In the genomic region with DNA sequence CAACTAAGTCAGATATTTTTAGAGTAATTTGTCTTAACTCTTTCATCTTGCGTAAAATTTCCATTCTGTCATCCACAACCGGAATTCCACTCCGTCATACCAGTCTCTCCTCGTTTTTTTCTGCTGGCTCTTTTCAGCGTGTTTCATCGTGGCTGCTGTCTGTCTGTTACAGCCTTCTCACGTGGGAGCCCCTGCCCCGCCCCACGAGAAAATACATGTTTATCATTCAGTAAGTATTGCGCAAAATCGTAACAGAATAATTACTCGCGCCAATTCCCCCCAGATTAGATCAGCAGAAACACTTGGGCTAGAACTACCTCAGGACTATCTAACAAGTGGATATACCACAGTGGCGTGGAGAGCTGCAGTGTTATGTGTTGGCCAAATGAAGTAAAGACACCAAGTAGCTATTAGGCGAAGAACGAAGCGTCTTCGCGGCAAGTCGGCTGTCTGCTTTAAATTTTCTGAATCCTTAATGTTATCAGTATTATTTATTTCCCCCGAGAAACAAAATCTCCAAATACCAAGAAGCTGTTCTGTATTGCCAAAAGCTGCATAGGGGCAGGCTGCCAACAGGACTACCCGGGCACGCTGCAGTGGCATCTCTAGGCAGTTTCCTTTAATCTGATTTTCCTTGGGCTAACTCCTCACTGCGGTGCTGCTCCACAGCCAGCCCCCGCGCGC, we compare ENCODE assay signal across 9 cellular contexts. TPM values are rescaled to one million over a fixed set of nuclear protein-coding genes. Genes with fewer than 3 reads are reported as not detected.
DNase-seq lines count a peak whose midpoint lies in the region; ATAC-seq, FAIRE-seq and TF ChIP-seq lines count a peak whose summit lies in the region.
"Had no signal": no experiment of that assay in that cellular context is flagged by ENCODE, and none has a peak within 500 bp of the region (broad histone marks: within the 10 kb centered on the region; RNA-seq: fewer than 3 reads in every experiment).

No MANE protein-coding gene starts in this region.

- no peak for TF ChIP-seq RAD21 in H1 (IDR thresholded peaks at IDR 0.05 in 1 of 2, conservative IDR thresholded peaks at IDR 0.05 in 1 of 2; ENCODE audit: low read depth in 2 of 2, low read length in 2 of 2)

- H3K4me2 ChIP-seq in H1 (ENCODE audit: insufficient read depth in 1 of 2, low read depth in 2 of 2, low read length in 2 of 2), result peak overlapping the region; percentile 77 to 95

- POLR2A ChIA-PET in H1 (lab: Charles Lee; ENCODE audit: partially characterized antibody), result interaction anchor here (1.0 to 3.0 kb wide), 13 partner anchors 8 to 61 kb away, joined by 3 to 22 read pairs (median 5); partner anchors contain the start of gene MLLT3

- no peak overlapping the region for H3K18ac ChIP-seq in H1 (ENCODE audit: extremely low read depth, low read length)

- no peak overlapping the region for H3K27ac ChIP-seq in H1 (ENCODE audit: low read depth, low read length)

- H3K79me2 ChIP-seq in H1 (ENCODE audit: control insufficient read depth in 1 of 2, insufficient read depth in 2 of 2, low read length in 2 of 2), result peaks cover 0 to 36% of the 10 kb centered on the region in 2 experiments; a peak in 2 of 4 replicates

- H3K4me3 ChIP-seq in NB4 (ENCODE audit: low read depth, low read length), result peak overlapping the region; percentile 81
- peak overlapping the region; percentile 55 to 73 (median 67) for H3K4me3 ChIP-seq in H1 (ENCODE audit: extremely low read depth in 1 of 4, insufficient read depth in 2 of 4, low read depth in 3 of 4, low read length in 4 of 4)
- peak overlapping the region; percentile 81 for H3K4me3 ChIP-seq in mucosa of descending colon

- H2BK120ac ChIP-seq in H1 (replicated peaks; ENCODE audit: low read depth, low read length), result no peak overlapping the region

- ATAC-seq in GM21825 (IDR thresholded peaks at IDR 0.05; ENCODE audit: unreplicated experiment) (peak; percentile 8), mucosa of descending colon (peak; percentile 3)

- CTCF ChIA-PET in H1 (lab: Charles Lee; ENCODE audit: partially characterized antibody), result interaction anchor here (0.6 to 1.5 kb wide), 5 partner anchors 8 to 158 kb away, joined by 3 to 4 read pairs (median 3); no protein-coding TSS in a partner anchor

- H2AK5ac ChIP-seq in H1 (ENCODE audit: low read depth, low read length), result no peak overlapping the region

- no peak overlapping the region for H2BK5ac ChIP-seq in H1 (ENCODE audit: low read depth, low read length)

- no peak overlapping the region for H4K8ac ChIP-seq in H1 (ENCODE audit: extremely low read depth, insufficient read depth, low read length)

- H3K36me3 ChIP-seq in H1 (ENCODE audit: control insufficient read depth in 2 of 4, insufficient read depth in 4 of 4, low read length in 3 of 4) (no peaks in the 10 kb centered on the region), mucosa of descending colon (ENCODE audit: low read depth) (no peaks in the 10 kb centered on the region)

- no peak overlapping the region for H2BK12ac ChIP-seq in H1 (ENCODE audit: low read depth, low read length)

- DNase-seq in DMS79 (lab: John Stamatoyannopoulos, UW) (peak; percentile 64), NB4 (ENCODE audit: low read depth) (peak; percentile 84), H1 (ENCODE audit: low read depth in 1 of 2, low spot score in 2 of 2) (no peak), mucosa of descending colon (peak; percentile 35 to 54 (median 53)), NCI-H187 treated with DMSO at 0.1 percent for 48 hours (lab: John Stamatoyannopoulos, UW) (no peak)
- DNase-seq in activated CD4-positive, alpha-beta T cell treated with anti-CD3 and anti-CD28 coated beads, Interleukin-2, amount 50 U/mL, for 24 hours (ENCODE audit: low read depth in 1 of 2, low spot score in 1 of 2), result peak; percentile 10 to 49
- DNase-seq in stimulated activated naive CD4-positive, alpha-beta T cell (lab: John Stamatoyannopoulos, UW), result peak in 4 of 6 experiments; percentile 21 to 49 (median 46)

- H4K91ac ChIP-seq in H1 (replicated peaks; ENCODE audit: insufficient read length, low read length), result no peak overlapping the region

- peaks cover 3% of the 10 kb centered on the region; the same call in 1 of the 2 replicates for H3K79me1 ChIP-seq in H1 (ENCODE audit: low read depth, low read length)

- no peak overlapping the region for H2AFZ ChIP-seq in H1 (ENCODE audit: low read length)

- H3K4me1 ChIP-seq in H1 (replicated peaks in 1 of 4; ENCODE audit: control insufficient read depth in 3 of 4, insufficient read depth in 4 of 4, low read length in 3 of 4) (peaks cover 3 to 10% (median 6%) of the 10 kb centered on the region in 4 experiments; a peak in 4 of 7 replicates), mucosa of descending colon (ENCODE audit: low read depth) (peaks cover 13% of the 10 kb centered on the region)

- peaks cover 0 to 3% of the 10 kb centered on the region in 2 experiments for H4K20me1 ChIP-seq in H1 (replicated peaks in 1 of 2; ENCODE audit: control insufficient read depth in 1 of 2, insufficient read depth in 2 of 2, low read length in 2 of 2)

- WGBS in H1 (ENCODE audit: extremely low coverage in 1 of 2, insufficient coverage in 1 of 2, insufficient read length in 1 of 2, insufficient replicate concordance in 2 of 2, low coverage in 1 of 2, low lambda C conversion rate in 2 of 2, missing lambda C conversion rate in 1 of 2), 2 experiments, result 45% methylated on average over 26 of the region's 27 CpGs; no CpG with 5 or more reads in 1 of the 2 experiments

- H3K27me3 ChIP-seq in H1 (replicated peaks in 1 of 4; ENCODE audit: control insufficient read depth in 3 of 4, extremely low read depth in 1 of 4, insufficient read depth in 3 of 4, low read length in 3 of 4), result no peaks in the 10 kb centered on the region

- H4K5ac ChIP-seq in H1 (ENCODE audit: insufficient read length, low read depth, low read length), result no peak overlapping the region

- H3K14ac ChIP-seq in H1 (ENCODE audit: insufficient read length), result no peak overlapping the region

- intact Hi-C loops in mucosa of descending colon (cut with DNase I, micrococcal nuclease), result no loop called here

- no peak for FAIRE-seq in H1 (lab: Jason Lieb, UNC)
- FAIRE-seq: colon had no signal

- H2BK15ac ChIP-seq in H1 (ENCODE audit: low read length), result no peak overlapping the region

- H3K9ac ChIP-seq in H1 (replicated peaks in 1 of 4; ENCODE audit: extremely low read depth in 1 of 4, low read depth in 3 of 4, low read length in 3 of 4), result peak overlapping the region in 1 of 4 experiments; percentile 0; a peak in 1 of 7 replicates

- H3K23me2 ChIP-seq in H1 (ENCODE audit: low read depth, low read length), result peaks cover 9% of the 10 kb centered on the region

- no peak overlapping the region for H3K56ac ChIP-seq in H1 (replicated peaks; ENCODE audit: insufficient read length, low read depth, low read length)

- no peak for TF ChIP-seq POLR2A in NB4 (IDR thresholded peaks at IDR 0.05; ENCODE audit: extremely low read depth, insufficient read length)
- no peak for TF ChIP-seq POLR2A in H1 (IDR thresholded peaks at IDR 0.05; ENCODE audit: control extremely low read depth in 1 of 2, low read depth in 2 of 2, low read length in 2 of 2)

- H3K23ac ChIP-seq in H1 (ENCODE audit: insufficient read length), result no peak overlapping the region

- no peak for TF ChIP-seq CTCF in NB4 (IDR thresholded peaks at IDR 0.05; ENCODE audit: low read depth, low read length)
- TF ChIP-seq CTCF in H1 (IDR thresholded peaks at IDR 0.05; ENCODE audit: control extremely low read depth in 1 of 3, insufficient read depth in 1 of 3, low read depth in 1 of 3, low read length in 3 of 3), result no peak
- TF ChIP-seq CTCF in mucosa of descending colon (IDR thresholded peaks at IDR 0.05), result no peak

- H3K9me3 ChIP-seq in H1 (ENCODE audit: insufficient read depth in 2 of 2, low read depth in 1 of 2, low read length in 1 of 2) (no peaks in the 10 kb centered on the region), mucosa of descending colon (no peaks in the 10 kb centered on the region)

- no peak overlapping the region for H3K4ac ChIP-seq in H1 (replicated peaks; ENCODE audit: insufficient read length, low read depth, low read length)

- TF ChIP-seq EP300 in H1 (IDR thresholded peaks at IDR 0.05; ENCODE audit: borderline replicate concordance in 1 of 2, low read depth in 2 of 2, low read length in 2 of 2), result no peak

- no peak overlapping the region for H2BK20ac ChIP-seq in H1 (ENCODE audit: low read length)

TF ChIP-seq in H1, 55 proteins besides CTCF, POLR2A, EP300 and RAD21 (continues in another document):
- peak; percentile 54; the same call in 1 of the 2 replicates for TF ChIP-seq CEBPB (IDR thresholded peaks at IDR 0.05; ENCODE audit: low read depth, low read length)

RNA-seq across cellular contexts. Expression of gene FOCAD, which starts 0.6 kb away (rescaled TPM):
- total RNA-seq in H1 (2021; fragmentation: NEBNext Ultra II Directional; extraction: Animal tissue kit (Norgen Biotek cat#: 25700)), result 36.8 and 38.4 TPM in 2 replicates
- polyA plus RNA-seq in H1 (2011; rRNA removed), result 17.8 and 22.0 TPM in 2 replicates
- 23.9 TPM for polyA plus RNA-seq in H1 (2011; cell fraction: cytosol; rRNA removed)
- 35.4 TPM for polyA plus RNA-seq in H1 (2011; cell fraction: nucleus; rRNA removed)
- 22.5 to 30.2 TPM (median 25.6 TPM) in 4 replicates for polyA plus RNA-seq in H1 (2012, experiment 1 of 2)
- polyA plus RNA-seq in H1 (2012, experiment 2 of 2), result 2.2 TPM
- 12.1 TPM for polyA plus RNA-seq in H1 (2013, experiment 1 of 2)
- 11.9 TPM for polyA plus RNA-seq in H1 (2013, experiment 2 of 2)
- polyA minus RNA-seq in H1 (2011; rRNA and poly(A)+ RNA removed), result 170 and 223 TPM in 2 replicates
- polyA minus RNA-seq in H1 (2011; cell fraction: cytosol; rRNA and poly(A)+ RNA removed), result 33.1 TPM
- polyA minus RNA-seq in H1 (2011; cell fraction: nucleus; rRNA and poly(A)+ RNA removed), result 211 TPM
- total RNA-seq in mucosa of descending colon, result 10 to 100 TPM; 26.6 to 30.3 (median 26.9) TPM

Comparison
In these comparisons a context has a peak if more than half of its experiments do, and no peak if none do; other contexts are left out.
1. DNase-seq: peak in DMS79 (single experiment), NB4 (single experiment), activated CD4-positive, alpha-beta T cell treated with anti-CD3 and anti-CD28 coated beads, Interleukin-2, amount 50 U/mL, for 24 hours (2 of 2), mucosa of descending colon (3 of 3) and stimulated activated naive CD4-positive, alpha-beta T cell (4 of 6); none in H1 (0 of 2) and NCI-H187 treated with DMSO at 0.1 percent for 48 hours (single experiment).
2. Peak in every context shown above with its lines, with median percentiles within 50 percentile points of each other: H3K4me3 ChIP-seq.